Comparison of ENCODE assay signal across 8 cellular contexts in genomic region chr17:80005360-80006338, GRCh38. TPM values are rescaled to one million over a fixed set of nuclear protein-coding genes. Genes with fewer than 3 reads are reported as not detected.
DNase-seq lines count a peak whose midpoint lies in the region; ATAC-seq lines count a peak whose summit lies in the region.

No MANE protein-coding gene starts in this region.

- peaks cover 5% of the 10 kb centered on the region for H3K4me1 Mint-ChIP-seq in activated CD4-positive, alpha-beta T cell treated with anti-CD3 and anti-CD28 coated beads, Interleukin-2, amount 10 ng/mL, durations not matched to agents 7 days and 5 days
- peaks cover 4% of the 10 kb centered on the region for H3K4me1 Mint-ChIP-seq in memory B cell

- H3K4me3 Mint-ChIP-seq in activated CD4-positive, alpha-beta T cell treated with anti-CD3 and anti-CD28 coated beads, Interleukin-2, amount 10 ng/mL, durations not matched to agents 7 days and 5 days = no peak overlapping the region
- no peak overlapping the region for H3K4me3 Mint-ChIP-seq in memory B cell

- DNase-seq in NCI-H82 (lab: John Stamatoyannopoulos, UW) (peak; percentile 75), NCI-H82 treated with DMSO at 0.1 percent for 48 hours (lab: John Stamatoyannopoulos, UW; ENCODE audit: unreplicated experiment) (no peak), NCI-H1105 treated with DMSO at 0.1 percent for 48 hours (lab: John Stamatoyannopoulos, UW) (peak; percentile 58), memory B cell (ENCODE audit: low spot score in 2 of 2) (peak; percentile 69 to 71), superior temporal gyrus (ENCODE audit: extremely low spot score) (peak; percentile 64)
- DNase-seq in activated CD4-positive, alpha-beta T cell treated with anti-CD3 and anti-CD28 coated beads, Interleukin-2, amount 10 ng/mL, durations not matched to agents 7 days and 5 days = peak; percentile 70
- peak; percentile 52 for DNase-seq in effector CD8-positive, alpha-beta T cell (lab: John Stamatoyannopoulos, UW)

- CTCF ChIA-PET in activated CD4-positive, alpha-beta T cell treated with anti-CD3 and anti-CD28 coated beads, Interleukin-2, amount 10 ng/mL, durations not matched to agents 7 days and 5 days (lab: Charles Lee) = interaction anchor here (1.2 to 1.7 kb wide), 3 partner anchors 9 to 12 kb away, joined by 3 to 9 read pairs (median 4); no protein-coding TSS in a partner anchor

- no peaks in the 10 kb centered on the region for H3K9me3 Mint-ChIP-seq in activated CD4-positive, alpha-beta T cell treated with anti-CD3 and anti-CD28 coated beads, Interleukin-2, amount 10 ng/mL, durations not matched to agents 7 days and 5 days
- no peaks in the 10 kb centered on the region for H3K9me3 Mint-ChIP-seq in memory B cell

- ATAC-seq in memory B cell (ENCODE audit: low read depth) (peak; percentile 63), HG03135 (IDR thresholded peaks at IDR 0.05; ENCODE audit: unreplicated experiment) (no peak)

- POLR2A ChIA-PET in activated CD4-positive, alpha-beta T cell treated with anti-CD3 and anti-CD28 coated beads, Interleukin-2, amount 10 ng/mL, durations not matched to agents 7 days and 5 days (lab: Charles Lee) = no interaction called here

- no peak overlapping the region for H3K27ac Mint-ChIP-seq in activated CD4-positive, alpha-beta T cell treated with anti-CD3 and anti-CD28 coated beads, Interleukin-2, amount 10 ng/mL, durations not matched to agents 7 days and 5 days
- no peak overlapping the region for H3K27ac Mint-ChIP-seq in memory B cell

- no peaks in the 10 kb centered on the region for H3K27me3 Mint-ChIP-seq in activated CD4-positive, alpha-beta T cell treated with anti-CD3 and anti-CD28 coated beads, Interleukin-2, amount 10 ng/mL, durations not matched to agents 7 days and 5 days
- peaks cover 1% of the 10 kb centered on the region for H3K27me3 Mint-ChIP-seq in memory B cell

- no peaks in the 10 kb centered on the region for H3K36me3 Mint-ChIP-seq in activated CD4-positive, alpha-beta T cell treated with anti-CD3 and anti-CD28 coated beads, Interleukin-2, amount 10 ng/mL, durations not matched to agents 7 days and 5 days (ENCODE audit: low read depth)
- H3K36me3 Mint-ChIP-seq in memory B cell = no peaks in the 10 kb centered on the region

RNA-seq across cellular contexts. Expression of gene TBC1D16, which starts 30.0 kb away (rescaled TPM):
- total RNA-seq in activated CD4-positive, alpha-beta T cell treated with anti-CD3 and anti-CD28 coated beads, Interleukin-2, amount 10 ng/mL, durations not matched to agents 7 days and 5 days = 1 to 10 TPM in 1 of 2 experiments, under 1 TPM in 1; 0.74 to 1.2 TPM

RNA-seq across cellular contexts. Expression of gene CCDC40, which starts 30.8 kb away (rescaled TPM):
- total RNA-seq in activated CD4-positive, alpha-beta T cell treated with anti-CD3 and anti-CD28 coated beads, Interleukin-2, amount 10 ng/mL, durations not matched to agents 7 days and 5 days = not detected
